ENCODE assay signal across 14 cellular contexts in genomic region chr3:61985020-61985419, GRCh38.
DNase-seq lines count a peak whose midpoint lies in the region; ATAC-seq and TF ChIP-seq lines count a peak whose summit lies in the region.
"Had no signal": no experiment of that assay in that cellular context is flagged by ENCODE, and none has a peak within 500 bp of the region (broad histone marks: within the 10 kb centered on the region; RNA-seq: fewer than 3 reads in every experiment).

No MANE protein-coding gene starts in this region.

- peak overlapping the region; percentile 75 for H2AFZ ChIP-seq in mammary epithelial cell (ENCODE audit: low read depth, low read length)

- H3K27ac Mint-ChIP-seq in T-cell: no peak overlapping the region
- H3K27ac Mint-ChIP-seq: activated T-cell treated with anti-CD3 and anti-CD28 coated beads, Interleukin-2, amount 50 U/mL, for 24 hours had no signal

- H3K36me3 Mint-ChIP-seq in T-cell: no peaks in the 10 kb centered on the region

- intact Hi-C loops in mammary epithelial cell (cut with micrococcal nuclease): no loop called here
- intact Hi-C loops in mucosa of descending colon (cut with DNase I, micrococcal nuclease): no loop called here

- H3K4me1 Mint-ChIP-seq in T-cell: no peaks in the 10 kb centered on the region

- H3K27ac ChIP-seq in mammary epithelial cell (ENCODE audit: insufficient read depth, low read depth, low read length): no peak overlapping the region
- H3K27ac ChIP-seq: SK-N-MC, testis had no signal

- BruUV-seq in mammary epithelial cell (replicated peaks; lab: Mats Ljungman, UMichigan): no TSS peak

- peak overlapping the region; percentile 18 for H3K4me2 ChIP-seq in mammary epithelial cell (ENCODE audit: insufficient read depth, low read depth, low read length)

- no peaks in the 10 kb centered on the region for H3K9me3 Mint-ChIP-seq in T-cell
- H3K9me3 Mint-ChIP-seq: activated T-cell treated with anti-CD3 and anti-CD28 coated beads, Interleukin-2, amount 50 U/mL, for 24 hours had no signal

- H4K20me1 ChIP-seq in mammary epithelial cell (ENCODE audit: insufficient read depth, low read length): no peaks in the 10 kb centered on the region

- H3K4me1 ChIP-seq in mammary epithelial cell (ENCODE audit: insufficient read depth, low read length): peaks cover 18% of the 10 kb centered on the region
- H3K4me1 ChIP-seq in mucosa of descending colon (ENCODE audit: low read depth): no peaks in the 10 kb centered on the region
- H3K4me1 ChIP-seq: testis had no signal

- H3K79me2 ChIP-seq in mammary epithelial cell (ENCODE audit: insufficient read depth, low read length): no peaks in the 10 kb centered on the region

- no peak overlapping the region for H3K9ac ChIP-seq in mammary epithelial cell (ENCODE audit: insufficient read depth, low read length)

- H3K27me3 Mint-ChIP-seq in T-cell: no peaks in the 10 kb centered on the region
- H3K27me3 Mint-ChIP-seq: activated T-cell treated with anti-CD3 and anti-CD28 coated beads, Interleukin-2, amount 50 U/mL, for 24 hours had no signal

- no peaks in the 10 kb centered on the region for H3K36me3 ChIP-seq in MG63
- no peaks in the 10 kb centered on the region for H3K36me3 ChIP-seq in mammary epithelial cell (ENCODE audit: insufficient read depth, low read length)
- H3K36me3 ChIP-seq in mucosa of descending colon (ENCODE audit: low read depth): no peaks in the 10 kb centered on the region

- 41% methylated on average over 3 of the region's 3 CpGs for WGBS in mammary epithelial cell (ENCODE audit: low coverage, missing lambda C conversion rate)

- in situ Hi-C loops in mammary epithelial cell (cut with MboI; ENCODE audit: low sequenced_read_pairs in 2 of 2): no loop called here

- ATAC-seq in mucosa of descending colon: no peak
- ATAC-seq in T-cell (replicated peaks in 1 of 4): no peak
- ATAC-seq in HG03025 (IDR thresholded peaks at IDR 0.05; ENCODE audit: low FRiP score, unreplicated experiment): no peak

- H3K27me3 ChIP-seq in MG63: no peaks in the 10 kb centered on the region
- H3K27me3 ChIP-seq in mammary epithelial cell (ENCODE audit: insufficient read depth, low read length): no peaks in the 10 kb centered on the region
- H3K27me3 ChIP-seq: testis had no signal

- dilution Hi-C loops in mammary epithelial cell (cut with HindIII; ENCODE audit: low sequenced_read_pairs): no loop called here

- CTCF ChIA-PET in mammary epithelial cell (lab: Charles Lee; ENCODE audit: low non-redundant PET) (no interaction called here), T-cell (lab: Charles Lee) (no interaction called here)

- H3K9me3 ChIP-seq in MG63 (no peaks in the 10 kb centered on the region), mammary epithelial cell (replicated peaks; ENCODE audit: insufficient read depth, low read length) (no peaks in the 10 kb centered on the region), mucosa of descending colon (no peaks in the 10 kb centered on the region)
- H3K9me3 ChIP-seq: testis had no signal

- POLR2A ChIA-PET in T-cell (lab: Charles Lee): no interaction called here

- DNase-seq in EH (ENCODE audit: low read depth): peak; percentile 88
- peak; percentile 46 for DNase-seq in MG63
- DNase-seq in mammary epithelial cell: peak; percentile 63
- DNase-seq in non-pigmented ciliary epithelial cell (ENCODE audit: low read depth): peak; percentile 43
- no peak for DNase-seq in mucosa of descending colon
- DNase-seq in T-cell: no peak
- DNase-seq in COR-L47 (lab: John Stamatoyannopoulos, UW): no peak
- DNase-seq: activated CD4-positive, CD25-positive, alpha-beta regulatory T cell treated with anti-CD3 and anti-CD28 coated beads, Interleukin-2, amount 50 U/mL, for 72 hours; activated T-cell treated with anti-CD3 and anti-CD28 coated beads, Interleukin-2, amount 50 U/mL, for 24 hours; amniotic stem cell; effector CD4-positive, alpha-beta T cell; testis had no signal

- H3K4me3 Mint-ChIP-seq in T-cell: no peak overlapping the region
- H3K4me3 Mint-ChIP-seq: activated T-cell treated with anti-CD3 and anti-CD28 coated beads, Interleukin-2, amount 50 U/mL, for 24 hours had no signal

- H3K4me3 ChIP-seq in MG63: no peak overlapping the region
- H3K4me3 ChIP-seq in mammary epithelial cell (replicated peaks in 1 of 3; ENCODE audit: insufficient read depth in 1 of 3, low read depth in 2 of 3, low read length in 3 of 3): no peak overlapping the region
- no peak overlapping the region for H3K4me3 ChIP-seq in mucosa of descending colon
- H3K4me3 ChIP-seq: SK-N-MC, testis had no signal

- TF ChIP-seq CTCF in mammary epithelial cell (conservative IDR thresholded peaks at IDR 0.05 in 1 of 2, IDR thresholded peaks at IDR 0.05 in 1 of 2; ENCODE audit: extremely low read depth in 1 of 2, insufficient read depth in 1 of 2, low read depth in 1 of 2, low read length in 2 of 2) (no peak), mucosa of descending colon (IDR thresholded peaks at IDR 0.05) (no peak)

Comparison
In these comparisons a context has a peak if more than half of its experiments do, and no peak if none do; other contexts are left out.
1. DNase-seq: peak in EH (single experiment), MG63 (single experiment), mammary epithelial cell (single experiment) and non-pigmented ciliary epithelial cell (single experiment); none in mucosa of descending colon (0 of 3), T-cell (0 of 34) and COR-L47 (single experiment).